ENCODE assay signal across 3 cellular contexts in genomic region chr13:26219726-26220125, GRCh38.
TF ChIP-seq lines count a peak whose summit lies in the region.

No MANE protein-coding gene starts in this region.

TF ChIP-seq in SK-N-SH, 30 proteins besides CTCF, POLR2A, EP300 and RAD21:
- TF ChIP-seq FOSL2 (IDR thresholded peaks at IDR 0.05; ENCODE audit: borderline replicate concordance, low read depth) = no peak
- no peak for TF ChIP-seq SMC3 (IDR thresholded peaks at IDR 0.05; ENCODE audit: low read depth, low read length)
TF ChIP-seq in SK-N-SH: peak in this region for 0.

TF ChIP-seq in SK-N-SH treated with all-trans-retinoic acid at 6 μM for 48 hours, 23 proteins besides CTCF, POLR2A, EP300 and RAD21 (continued from another document):
- TF ChIP-seq CSRNP3 (CRISPR knock-in tag; IDR thresholded peaks at IDR 0.05) (no peak), TSHZ2 (CRISPR knock-in tag; IDR thresholded peaks at IDR 0.05) (no peak), OSR1 (CRISPR knock-in tag; IDR thresholded peaks at IDR 0.05) (no peak), BACH2 (CRISPR knock-in tag; IDR thresholded peaks at IDR 0.05; ENCODE audit: borderline replicate concordance) (no peak), ZNF8 (CRISPR knock-in tag; IDR thresholded peaks at IDR 0.05) (no peak), PPARA (CRISPR knock-in tag; IDR thresholded peaks at IDR 0.05; ENCODE audit: borderline replicate concordance) (no peak), SNAI2 (CRISPR knock-in tag; IDR thresholded peaks at IDR 0.05) (no peak), TCF4 (CRISPR knock-in tag; IDR thresholded peaks at IDR 0.05; ENCODE audit: borderline replicate concordance) (no peak), TOX (CRISPR knock-in tag; IDR thresholded peaks at IDR 0.05; ENCODE audit: borderline replicate concordance) (no peak), POU6F1 (CRISPR knock-in tag; IDR thresholded peaks at IDR 0.05; ENCODE audit: borderline replicate concordance, low read depth) (no peak), ESRRG (CRISPR knock-in tag; IDR thresholded peaks at IDR 0.05) (no peak)

TF ChIP-seq in endothelial cell of umbilical vein, 7 proteins besides CTCF, POLR2A, EP300 and RAD21:
- no peak for TF ChIP-seq MAX (IDR thresholded peaks at IDR 0.05; ENCODE audit: insufficient read depth, insufficient read length)
- no peak for TF ChIP-seq EZH2 (IDR thresholded peaks at IDR 0.05; ENCODE audit: borderline replicate concordance, low read depth, low read length, severe bottlenecking)
- TF ChIP-seq MYC (IDR thresholded peaks at IDR 0.05; ENCODE audit: low read depth, low read length) = no peak
- no peak for TF ChIP-seq JUN (IDR thresholded peaks at IDR 0.05; ENCODE audit: borderline replicate concordance, insufficient read depth, insufficient read length, low read depth)
- TF ChIP-seq GATA2 (IDR thresholded peaks at IDR 0.05; ENCODE audit: insufficient read depth, insufficient read length, low read depth, low read length) = no peak
- no peak for TF ChIP-seq FOS (IDR thresholded peaks at IDR 0.05; ENCODE audit: borderline replicate concordance, insufficient read depth, low read length)
- TF ChIP-seq POLR2AphosphoS5 (IDR thresholded peaks at IDR 0.05; ENCODE audit: insufficient read depth, low read depth, low read length) = no peak
